8 cellular contexts compared by ENCODE assay signal in the genomic region with DNA sequence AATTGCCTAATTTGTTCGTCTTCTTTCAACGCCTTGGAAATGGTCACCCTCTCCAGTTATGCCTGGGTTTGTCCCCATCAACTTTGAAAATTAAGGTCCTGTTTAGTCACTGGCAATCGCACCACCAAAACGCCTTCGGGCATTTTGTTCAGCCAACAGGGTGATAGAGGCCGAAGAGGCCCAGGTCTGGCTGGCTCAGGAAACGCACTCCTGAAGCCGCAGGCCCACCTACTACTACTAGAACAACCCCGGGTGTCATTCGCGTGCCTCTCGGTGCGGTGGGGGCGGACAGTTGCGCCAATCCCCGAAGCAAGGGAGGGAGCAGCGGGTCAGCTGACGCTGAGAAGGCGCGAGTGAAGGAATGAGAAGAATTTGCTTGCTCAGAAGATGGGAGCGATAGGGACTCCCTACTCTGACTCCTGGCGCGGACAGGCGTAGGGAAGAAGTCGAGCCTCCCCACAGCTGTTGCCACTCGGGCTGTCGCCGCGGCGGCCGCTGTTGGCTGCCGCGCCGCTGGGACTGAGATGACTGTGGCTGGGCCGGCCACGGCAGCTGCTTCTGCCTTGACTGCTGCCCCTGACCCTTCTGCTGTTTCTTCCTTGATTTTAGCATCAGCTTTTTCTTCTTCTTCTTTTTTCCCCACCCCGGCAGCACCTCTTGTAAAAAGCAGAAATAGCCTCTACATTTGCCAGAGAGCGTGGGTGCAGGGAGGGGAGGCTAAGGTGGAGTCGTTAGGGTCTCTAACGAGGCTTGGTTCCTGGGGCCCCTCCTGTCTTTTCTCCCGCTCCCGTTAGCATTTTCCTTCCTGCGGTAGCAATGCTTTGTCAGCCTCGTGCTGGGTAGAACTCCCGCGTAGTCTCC.
DNase-seq lines count a peak whose midpoint lies in the region; ATAC-seq and TF ChIP-seq lines count a peak whose summit lies in the region.

No MANE protein-coding gene starts in this region.

- H3K27ac ChIP-seq in dorsolateral prefrontal cortex = peak overlapping the region in 55 of 59 donors; percentile 15 to 90 (median 68)
- peak overlapping the region; percentile 13 to 80 (median 68) for H3K27ac ChIP-seq in stomach

- peak in 11 of 56 donors; percentile 5 to 29 (median 9) for TF ChIP-seq CTCF in dorsolateral prefrontal cortex (IDR thresholded peaks at IDR 0.05 in 54 of 56, conservative IDR thresholded peaks at IDR 0.05 in 2 of 56; ENCODE audit: low read depth in 1 of 56, partially characterized antibody in 56 of 56)
- no peak for TF ChIP-seq CTCF in stomach (IDR thresholded peaks at IDR 0.05)

- H3K4me3 ChIP-seq in dorsolateral prefrontal cortex (peak overlapping the region; percentile 33 to 75 (median 58)), stomach (peak overlapping the region; percentile 42 to 48 (median 44))

- no peak for TF ChIP-seq EP300 in stomach (IDR thresholded peaks at IDR 0.05)

- H3K36me3 ChIP-seq in stomach = no peaks in the 10 kb centered on the region

- 13 to 19% (median 15%) methylated on average over 35 to 46 of the region's 46 CpGs for WGBS in stomach, 5 donors

- TF ChIP-seq POLR2A in stomach (IDR thresholded peaks at IDR 0.05) = no peak

- H3K9me3 ChIP-seq in stomach = no peaks in the 10 kb centered on the region

- ATAC-seq in left lobe of liver = peak; percentile 83

- H3K27me3 ChIP-seq in dorsolateral prefrontal cortex (no peaks in the 10 kb centered on the region), stomach (no peaks in the 10 kb centered on the region)

- peak; percentile 38 for DNase-seq in AG20443 (ENCODE audit: low spot score)
- DNase-seq in Kasumi-1 (lab: John Stamatoyannopoulos, UW) = peak; percentile 41 to 51
- DNase-seq in dorsolateral prefrontal cortex = peak; percentile 10 to 74 (median 60)
- DNase-seq in left lobe of liver (ENCODE audit: low spot score) = peak; percentile 54
- peak; percentile 65 for DNase-seq in stomach
- no peak for DNase-seq in NCI-H446 treated with DMSO at 0.1 percent for 48 hours (lab: John Stamatoyannopoulos, UW)
- no peak for DNase-seq in HUDEP-2 (lab: John Stamatoyannopoulos, UW; ENCODE audit: unreplicated experiment in 76 of 76)
- no peak for DNase-seq in NK-92 treated with Interleukin-12 subunit alpha and Interleukin-12 subunit beta, amount 100 ng/mL, for 24 hours (lab: John Stamatoyannopoulos, UW)

- intact Hi-C loops in dorsolateral prefrontal cortex (cut with DNase I) = loop anchor here (5.0 to 10.0 kb wide), 4 partner anchors 389 to 1147 kb away; a partner anchor contains a TSS
- intact Hi-C loops in stomach (cut with DNase I; ENCODE audit: low total_unique reads) = no loop called here

- peaks cover 6 to 19% (median 13%) of the 10 kb centered on the region in 4 donors for H3K4me1 ChIP-seq in stomach

Comparison
In these comparisons a context has a peak if more than half of its experiments do, and no peak if none do; other contexts are left out.
1. DNase-seq: peak in AG20443 (single experiment), Kasumi-1 (2 of 2), dorsolateral prefrontal cortex (10 of 10), left lobe of liver (single experiment) and stomach (single experiment); none in NCI-H446 treated with DMSO at 0.1 percent for 48 hours (single experiment), HUDEP-2 (0 of 76) and NK-92 treated with Interleukin-12 subunit alpha and Interleukin-12 subunit beta, amount 100 ng/mL, for 24 hours (single experiment).